Comparison of ENCODE assay signal across 12 cellular contexts in genomic region chr4:3290889-3291321, GRCh38. TPM values are rescaled to one million over a fixed set of nuclear protein-coding genes. Genes with fewer than 3 reads are reported as not detected.
DNase-seq lines count a peak whose midpoint lies in the region; ATAC-seq and TF ChIP-seq lines count a peak whose summit lies in the region.
"Had no signal": no experiment of that assay in that cellular context is flagged by ENCODE, and none has a peak within 500 bp of the region (broad histone marks: within the 10 kb centered on the region; RNA-seq: fewer than 3 reads in every experiment).

No MANE protein-coding gene starts in this region.

- peak overlapping the region; percentile 98 for H3K27ac ChIP-seq in left ventricle myocardium inferior (replicated peaks)

- no peaks in the 10 kb centered on the region for H3K36me3 ChIP-seq in left ventricle myocardium inferior

- TF ChIP-seq CTCF in left ventricle myocardium inferior (IDR thresholded peaks at IDR 0.05; ENCODE audit: borderline replicate concordance) (no peak), nephron progenitor cell (IDR thresholded peaks at IDR 0.05) (no peak)

- no peak for DNase-seq in left ventricle myocardium inferior
- no peak for DNase-seq in left ventricle myocardium superior
- DNase-seq in activated T-helper 2 cell treated with anti-CD3 and anti-CD28 coated beads, Interferon-gamma antibody, Interleukin-2, Interleukin-4, amounts not matched to agents 10 μg/mL and 5 μg/mL and 100 μg/mL, durations not matched to agents 14 hours and 24 hours and 36 hours (ENCODE audit: low spot score): no peak
- no peak for DNase-seq in nephron progenitor cell
- DNase-seq in NCI-H524 (lab: John Stamatoyannopoulos, UW): no peak
- DNase-seq in foreskin melanocyte: no peak
- DNase-seq: activated T-cell treated with anti-CD3 and anti-CD28 coated beads for 4 hours, nucleus accumbens had no signal

- peak overlapping the region; percentile 98 for H3K4me3 ChIP-seq in left ventricle myocardium inferior

- TF ChIP-seq POLR2A in GM18505 (IDR thresholded peaks at IDR 0.05; ENCODE audit: borderline replicate concordance, extremely low read depth, insufficient read depth, insufficient read length): no peak

- H3K36me3 Mint-ChIP-seq in activated T-helper 2 cell treated with anti-CD3 and anti-CD28 coated beads, Interferon-gamma antibody, Interleukin-2, Interleukin-4, amounts not matched to agents 10 μg/mL and 5 μg/mL and 100 μg/mL, durations not matched to agents 14 hours and 24 hours and 36 hours (ENCODE audit: low read depth): no peaks in the 10 kb centered on the region
- H3K36me3 Mint-ChIP-seq in nephron progenitor cell (ENCODE audit: low read depth): peaks cover 15% of the 10 kb centered on the region

- ATAC-seq in left ventricle myocardium superior (no peak), HG03342 (IDR thresholded peaks at IDR 0.05; ENCODE audit: unreplicated experiment) (no peak), GM18505 (IDR thresholded peaks at IDR 0.05; ENCODE audit: unreplicated experiment) (no peak)

- H3K9me3 Mint-ChIP-seq in activated T-helper 2 cell treated with anti-CD3 and anti-CD28 coated beads, Interferon-gamma antibody, Interleukin-2, Interleukin-4, amounts not matched to agents 10 μg/mL and 5 μg/mL and 100 μg/mL, durations not matched to agents 14 hours and 24 hours and 36 hours: no peaks in the 10 kb centered on the region
- H3K9me3 Mint-ChIP-seq in nephron progenitor cell: peaks cover under 1% of the 10 kb centered on the region

- no peaks in the 10 kb centered on the region for H3K9me3 ChIP-seq in left ventricle myocardium inferior (replicated peaks)
- H3K9me3 ChIP-seq: SK-N-SH had no signal

- H3K27ac Mint-ChIP-seq in activated T-helper 2 cell treated with anti-CD3 and anti-CD28 coated beads, Interferon-gamma antibody, Interleukin-2, Interleukin-4, amounts not matched to agents 10 μg/mL and 5 μg/mL and 100 μg/mL, durations not matched to agents 14 hours and 24 hours and 36 hours: no peak overlapping the region
- H3K27ac Mint-ChIP-seq in nephron progenitor cell: no peak overlapping the region

- intact Hi-C loops in left ventricle myocardium inferior (cut with micrococcal nuclease): no loop called here
- intact Hi-C loops in left ventricle myocardium superior (cut with micrococcal nuclease): no loop called here
- intact Hi-C loops in activated T-helper 2 cell treated with anti-CD3 and anti-CD28 coated beads, Interferon-gamma antibody, Interleukin-2, Interleukin-4, amounts not matched to agents 10 μg/mL and 5 μg/mL and 100 μg/mL, durations not matched to agents 14 hours and 24 hours and 36 hours (cut with micrococcal nuclease): loop anchor here (5.0 to 10.0 kb wide), 3 partner anchors 89 to 1029 kb away; partner anchors contain the start of genes CFAP99, MXD4 and ZFYVE28

- peaks cover 10% of the 10 kb centered on the region for H3K4me1 Mint-ChIP-seq in activated T-helper 2 cell treated with anti-CD3 and anti-CD28 coated beads, Interferon-gamma antibody, Interleukin-2, Interleukin-4, amounts not matched to agents 10 μg/mL and 5 μg/mL and 100 μg/mL, durations not matched to agents 14 hours and 24 hours and 36 hours (ENCODE audit: low read depth)
- H3K4me1 Mint-ChIP-seq in nephron progenitor cell: peaks cover 36% of the 10 kb centered on the region

- peaks cover 35% of the 10 kb centered on the region for H3K27me3 Mint-ChIP-seq in activated T-helper 2 cell treated with anti-CD3 and anti-CD28 coated beads, Interferon-gamma antibody, Interleukin-2, Interleukin-4, amounts not matched to agents 10 μg/mL and 5 μg/mL and 100 μg/mL, durations not matched to agents 14 hours and 24 hours and 36 hours (ENCODE audit: low read depth)
- H3K27me3 Mint-ChIP-seq in nephron progenitor cell (ENCODE audit: low read depth, poor library complexity): peaks cover 35% of the 10 kb centered on the region

- H3K27me3 ChIP-seq in left ventricle myocardium inferior (ENCODE audit: low read depth): peaks cover 12% of the 10 kb centered on the region

- peak overlapping the region; percentile 1 for H3K4me3 Mint-ChIP-seq in activated T-helper 2 cell treated with anti-CD3 and anti-CD28 coated beads, Interferon-gamma antibody, Interleukin-2, Interleukin-4, amounts not matched to agents 10 μg/mL and 5 μg/mL and 100 μg/mL, durations not matched to agents 14 hours and 24 hours and 36 hours (ENCODE audit: low read depth)
- H3K4me3 Mint-ChIP-seq in nephron progenitor cell: peak overlapping the region; percentile 90

- peaks cover 56% of the 10 kb centered on the region for H3K4me1 ChIP-seq in left ventricle myocardium inferior

RNA-seq across cellular contexts. Expression of gene RGS12, which starts 1.9 kb away (rescaled TPM):
- total RNA-seq in left ventricle myocardium inferior (13.4 TPM), left ventricle myocardium superior (14.6 TPM)
- 7.0 and 8.3 TPM in 2 replicates for total RNA-seq in activated T-helper 2 cell treated with anti-CD3 and anti-CD28 coated beads, Interferon-gamma antibody, Interleukin-2, Interleukin-4, amounts not matched to agents 10 μg/mL and 5 μg/mL and 100 μg/mL, durations not matched to agents 14 hours and 24 hours and 36 hours

RNA-seq across cellular contexts. Expression of gene MSANTD1, which starts 41.9 kb away (rescaled TPM):
- total RNA-seq in left ventricle myocardium inferior (0.44 TPM), left ventricle myocardium superior (0.45 TPM)
- total RNA-seq in activated T-helper 2 cell treated with anti-CD3 and anti-CD28 coated beads, Interferon-gamma antibody, Interleukin-2, Interleukin-4, amounts not matched to agents 10 μg/mL and 5 μg/mL and 100 μg/mL, durations not matched to agents 14 hours and 24 hours and 36 hours: 0.64 and 0.68 TPM in 2 replicates
- total RNA-seq: HT1080 had no signal
